Comparison of ENCODE assay signal across 24 cellular contexts in the genomic region with DNA sequence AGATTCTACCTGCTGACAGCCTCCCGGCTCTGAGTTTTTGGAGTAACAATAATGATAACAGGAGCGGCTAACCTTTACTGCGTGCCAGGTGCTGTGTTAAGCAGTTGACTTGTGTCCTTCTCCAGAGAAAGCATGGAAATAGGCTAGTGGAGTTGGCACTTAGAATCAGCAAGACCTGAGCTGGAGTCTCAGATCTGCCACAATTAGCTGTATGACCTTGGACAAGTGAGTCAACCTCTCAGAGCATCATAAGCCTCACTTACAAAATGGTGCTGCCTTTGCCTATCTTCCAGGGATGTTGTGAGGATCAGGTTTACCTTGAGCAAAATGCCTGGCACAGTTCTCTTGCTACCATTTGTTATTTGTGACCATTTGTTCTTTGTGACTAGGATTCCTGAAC.
"Had no signal": no experiment of that assay in that cellular context is flagged by ENCODE, and none has a peak within 500 bp of the region (broad histone marks: within the 10 kb centered on the region; RNA-seq: fewer than 3 reads in every experiment).

No MANE protein-coding gene starts in this region.

- H3K27me3 ChIP-seq: colonic mucosa, dorsolateral prefrontal cortex, esophagus muscularis mucosa, esophagus squamous epithelium, gastrocnemius medialis, gastroesophageal sphincter, heart left ventricle, heart right ventricle, hepatocyte had no signal

- H3K4me1 ChIP-seq: colonic mucosa, esophagus squamous epithelium, foreskin keratinocyte, gastrocnemius medialis had no signal

- H3K27ac ChIP-seq: colonic mucosa, coronary artery, dorsolateral prefrontal cortex, epithelial cell of prostate, esophagus muscularis mucosa, esophagus squamous epithelium, foreskin keratinocyte, gastrocnemius medialis, gastroesophageal sphincter, heart left ventricle, heart right ventricle, hepatocyte had no signal

- DNase-seq: colonic mucosa; cortex of kidney; dermis blood vessel endothelial cell; dorsolateral prefrontal cortex; effector CD4-positive, alpha-beta T cell; effector CD8-positive, alpha-beta T cell; effector memory CD4-positive, alpha-beta T cell; effector memory CD8-positive, alpha-beta T cell; endodermal cell; erythroblast; esophagus squamous epithelium; foreskin fibroblast; foreskin keratinocyte; foreskin melanocyte; gastrocnemius medialis; glutamatergic neuron; head of caudate nucleus; heart left ventricle; heart right ventricle had no signal

- H3K36me3 ChIP-seq: colonic mucosa, esophagus muscularis mucosa, esophagus squamous epithelium, gastrocnemius medialis, gastroesophageal sphincter, heart left ventricle, heart right ventricle had no signal

- H3K9me3 ChIP-seq: colonic mucosa, gastrocnemius medialis had no signal

- H3K4me3 ChIP-seq: colonic mucosa, coronary artery, dorsolateral prefrontal cortex, esophagus muscularis mucosa, esophagus squamous epithelium, gastrocnemius medialis, gastroesophageal sphincter, heart left ventricle, heart right ventricle, hepatocyte had no signal
